ENCODE assay signal across 8 cellular contexts in genomic region chr3:81761904-81762565, GRCh38. TPM values are rescaled to one million over a fixed set of nuclear protein-coding genes. Genes with fewer than 3 reads are reported as not detected.
DNase-seq lines count a peak whose midpoint lies in the region; ATAC-seq and TF ChIP-seq lines count a peak whose summit lies in the region.

No MANE protein-coding gene starts in this region.

- DNase-seq in GM12865 (ENCODE audit: low read depth): no peak
- no peak for DNase-seq in Peyer's patch
- no peak for DNase-seq in fibroblast of mammary gland (ENCODE audit: low read depth)
- no peak for DNase-seq in sigmoid colon
- DNase-seq in D341Med (ENCODE audit: low spot score): no peak

- no peak for TF ChIP-seq EP300 in sigmoid colon (IDR thresholded peaks at IDR 0.05)

- H3K4me1 ChIP-seq in Peyer's patch (peaks cover 0 to 6% (median 2%) of the 10 kb centered on the region in 4 donors), sigmoid colon (peaks cover 0 to 30% (median 20%) of the 10 kb centered on the region in 4 donors)

- H3K9me3 ChIP-seq in Peyer's patch: no peaks in the 10 kb centered on the region
- no peaks in the 10 kb centered on the region for H3K9me3 ChIP-seq in sigmoid colon

- intact Hi-C loops in sigmoid colon (cut with DNase I): no loop called here

- H3K27me3 ChIP-seq in Peyer's patch: no peaks in the 10 kb centered on the region
- no peaks in the 10 kb centered on the region for H3K27me3 ChIP-seq in sigmoid colon

- TF ChIP-seq CTCF in GM12865 (IDR thresholded peaks at IDR 0.05; ENCODE audit: insufficient read depth, low read depth, low read length, missing control alignments): no peak
- TF ChIP-seq CTCF in Peyer's patch (IDR thresholded peaks at IDR 0.05): no peak
- no peak for TF ChIP-seq CTCF in fibroblast of mammary gland (conservative IDR thresholded peaks at IDR 0.05; ENCODE audit: control insufficient read depth, insufficient read depth, low read depth, low read length)
- TF ChIP-seq CTCF in sigmoid colon (IDR thresholded peaks at IDR 0.05): no peak

- no peak for ATAC-seq in HG03378 (IDR thresholded peaks at IDR 0.05; ENCODE audit: unreplicated experiment)
- no peak for ATAC-seq in HG02642 (IDR thresholded peaks at IDR 0.05; ENCODE audit: poor library complexity, unreplicated experiment)
- ATAC-seq in esophagus mucosa: no peak

- H3K36me3 ChIP-seq in Peyer's patch: no peaks in the 10 kb centered on the region
- H3K36me3 ChIP-seq in sigmoid colon: no peaks in the 10 kb centered on the region

- H3K4me3 ChIP-seq in GM12865 (ENCODE audit: low read depth, low read length) (peak overlapping the region; percentile 63), Peyer's patch (peak overlapping the region; percentile 57 to 78 (median 72)), fibroblast of mammary gland (ENCODE audit: control insufficient read depth, low read depth, low read length) (peak overlapping the region; percentile 57), sigmoid colon (peak overlapping the region; percentile 64 to 78 (median 72))

- 15 to 40% methylated on average over 6 of the region's 6 CpGs for WGBS in sigmoid colon, 2 donors

- no peak for TF ChIP-seq POLR2A in Peyer's patch (IDR thresholded peaks at IDR 0.05)
- no peak for TF ChIP-seq POLR2A in sigmoid colon (IDR thresholded peaks at IDR 0.05)

- peak overlapping the region; percentile 94 to 96 (median 94) for H3K27ac ChIP-seq in Peyer's patch
- peak overlapping the region; percentile 94 to 98 (median 98) for H3K27ac ChIP-seq in sigmoid colon

RNA-seq across cellular contexts. Expression of gene GBE1, which starts 0.6 kb away (rescaled TPM):
- total RNA-seq in Peyer's patch (10 to 100 TPM; 15.5 to 31.4 (median 20.0) TPM), sigmoid colon (10 to 100 TPM; 12.1 to 24.6 (median 20.4) TPM), esophagus mucosa (25.9 TPM)
- polyA plus RNA-seq in sigmoid colon: 10 to 100 TPM; 10.2 to 10.9 (median 10.8) TPM
